In genomic region chr3:189914799-189915198, GRCh38 we compare ENCODE assay signal across 10 cellular contexts.
DNase-seq lines count a peak whose midpoint lies in the region; ATAC-seq and TF ChIP-seq lines count a peak whose summit lies in the region.
"Had no signal": no experiment of that assay in that cellular context is flagged by ENCODE, and none has a peak within 500 bp of the region (broad histone marks: within the 10 kb centered on the region; RNA-seq: fewer than 3 reads in every experiment).

No MANE protein-coding gene starts in this region.

- no peak for TF ChIP-seq POLR2A in esophagus squamous epithelium (IDR thresholded peaks at IDR 0.05)

- WGBS in esophagus squamous epithelium, 2 donors, result 24 to 49% methylated on average over 3 of the region's 3 CpGs

- no peaks in the 10 kb centered on the region for H3K9me2 ChIP-seq in PC-9 (ENCODE audit: insufficient read depth)

- ATAC-seq in activated T-cell treated with anti-CD3 and anti-CD28 coated beads, Interleukin-2, amount 50 U/mL, for 72 hours (replicated peaks in 1 of 2), result peak; percentile 53 to 72
- ATAC-seq in T-cell (replicated peaks in 1 of 4), result no peak
- no peak for ATAC-seq in activated CD8-positive, alpha-beta memory T cell treated with anti-CD3 and anti-CD28 coated beads, Interleukin-2, amount 10 ng/mL, durations not matched to agents 7 days and 5 days

- peak overlapping the region; percentile 51 for H2AFZ ChIP-seq in PC-9

- TF ChIP-seq CTCF in PC-9 (conservative IDR thresholded peaks at IDR 0.05), result no peak
- TF ChIP-seq CTCF in esophagus squamous epithelium (IDR thresholded peaks at IDR 0.05), result no peak

- H4K20me1 ChIP-seq in PC-9 (ENCODE audit: insufficient read depth), result no peaks in the 10 kb centered on the region
- H4K20me1 ChIP-seq: BLaER1 had no signal

- peaks cover 0 to 1% of the 10 kb centered on the region in 2 donors for H3K36me3 Mint-ChIP-seq in activated T-cell treated with anti-CD3 and anti-CD28 coated beads, Interleukin-2, amount 50 U/mL, for 72 hours (ENCODE audit: insufficient read depth in 2 of 2)
- H3K36me3 Mint-ChIP-seq in T-cell, result no peaks in the 10 kb centered on the region
- H3K36me3 Mint-ChIP-seq in activated CD8-positive, alpha-beta memory T cell treated with anti-CD3 and anti-CD28 coated beads, Interleukin-2, amount 10 ng/mL, durations not matched to agents 7 days and 5 days, result no peaks in the 10 kb centered on the region

- H3K4me1 Mint-ChIP-seq in activated T-cell treated with anti-CD3 and anti-CD28 coated beads, Interleukin-2, amount 50 U/mL, for 72 hours (ENCODE audit: low read depth), result peaks cover 11% of the 10 kb centered on the region
- no peaks in the 10 kb centered on the region for H3K4me1 Mint-ChIP-seq in T-cell
- no peaks in the 10 kb centered on the region for H3K4me1 Mint-ChIP-seq in activated CD8-positive, alpha-beta memory T cell treated with anti-CD3 and anti-CD28 coated beads, Interleukin-2, amount 10 ng/mL, durations not matched to agents 7 days and 5 days

- H3K79me2 ChIP-seq in PC-9 (ENCODE audit: low read depth), result no peaks in the 10 kb centered on the region

- no peak overlapping the region for H3K27ac Mint-ChIP-seq in activated T-cell treated with anti-CD3 and anti-CD28 coated beads, Interleukin-2, amount 50 U/mL, for 72 hours
- H3K27ac Mint-ChIP-seq in T-cell, result no peak overlapping the region
- no peak overlapping the region for H3K27ac Mint-ChIP-seq in activated CD8-positive, alpha-beta memory T cell treated with anti-CD3 and anti-CD28 coated beads, Interleukin-2, amount 10 ng/mL, durations not matched to agents 7 days and 5 days

- DNase-seq in activated T-cell treated with anti-CD3 and anti-CD28 coated beads, Interleukin-2, amount 50 U/mL, for 72 hours, result peak in 1 of 2 donors; percentile 13
- DNase-seq in activated T-cell treated with anti-CD3 and anti-CD28 coated beads for 4 hours (no peak), PC-9 (peak; percentile 51 to 76), esophagus squamous epithelium (lab: John Stamatoyannopoulos, UW) (no peak), smooth muscle cell of the brain vasculature (ENCODE audit: low read depth, low spot score) (peak; percentile 12), T-cell (no peak), NCI-H82 (lab: John Stamatoyannopoulos, UW) (no peak)
- DNase-seq in activated CD8-positive, alpha-beta memory T cell treated with anti-CD3 and anti-CD28 coated beads, Interleukin-2, amount 10 ng/mL, durations not matched to agents 7 days and 5 days, result no peak

- H3K4me2 ChIP-seq in PC-9, result peak overlapping the region; percentile 37
- H3K4me2 ChIP-seq: BLaER1 had no signal

- no TSS peak for BruUV-seq in PC-9 (replicated peaks; lab: Mats Ljungman, UMichigan)

- H3K27me3 Mint-ChIP-seq in activated T-cell treated with anti-CD3 and anti-CD28 coated beads, Interleukin-2, amount 50 U/mL, for 72 hours (ENCODE audit: low read depth), result peaks cover 8% of the 10 kb centered on the region
- peaks cover 6 to 12% of the 10 kb centered on the region in 2 donors for H3K27me3 Mint-ChIP-seq in T-cell
- peaks cover 2% of the 10 kb centered on the region for H3K27me3 Mint-ChIP-seq in activated CD8-positive, alpha-beta memory T cell treated with anti-CD3 and anti-CD28 coated beads, Interleukin-2, amount 10 ng/mL, durations not matched to agents 7 days and 5 days

- H3K27me3 ChIP-seq in PC-9 (ENCODE audit: insufficient read depth, low read depth), result no peaks in the 10 kb centered on the region
- H3K27me3 ChIP-seq in esophagus squamous epithelium, result no peaks in the 10 kb centered on the region
- H3K27me3 ChIP-seq: BLaER1, vagina had no signal

- POLR2A ChIA-PET in PC-9 (lab: Charles Lee; ENCODE audit: unreplicated experiment), result interaction anchor here (0.6 to 0.9 kb wide), 2 partner anchors 23 to 253 kb away, joined by 4 to 5 read pairs; no protein-coding TSS in a partner anchor
- POLR2A ChIA-PET in T-cell (lab: Charles Lee), result no interaction called here

- H3K4me1 ChIP-seq in PC-9 (replicated peaks; ENCODE audit: insufficient read depth) (peaks cover 45% of the 10 kb centered on the region), esophagus squamous epithelium (peaks cover 0 to 41% (median 15%) of the 10 kb centered on the region in 3 donors)
- H3K4me1 ChIP-seq: BLaER1, vagina had no signal

- H3K27ac ChIP-seq in PC-9, result peak overlapping the region; percentile 88
- H3K27ac ChIP-seq in esophagus squamous epithelium, result peak overlapping the region in 3 of 4 donors; percentile 62 to 76 (median 71)
- H3K27ac ChIP-seq: BLaER1, vagina had no signal

- intact Hi-C loops in PC-9 (cut with micrococcal nuclease; ENCODE audit: unreplicated experiment) (no loop called here), esophagus squamous epithelium (cut with DNase I) (no loop called here)

- H3K9me3 ChIP-seq in PC-9 (ENCODE audit: insufficient read depth, low read depth) (peaks cover 41% of the 10 kb centered on the region), esophagus squamous epithelium (no peaks in the 10 kb centered on the region)
- H3K9me3 ChIP-seq: BLaER1, vagina had no signal

- H3K36me3 ChIP-seq in PC-9 (ENCODE audit: low read depth) (peaks cover 16% of the 10 kb centered on the region; the same call in 1 of the 2 replicates), esophagus squamous epithelium (no peaks in the 10 kb centered on the region)
- H3K36me3 ChIP-seq: BLaER1, vagina had no signal

- peaks cover 30% of the 10 kb centered on the region for H3F3A ChIP-seq in PC-9 (ENCODE audit: insufficient read depth, low read depth)

- no peak overlapping the region for H3K4me3 Mint-ChIP-seq in activated T-cell treated with anti-CD3 and anti-CD28 coated beads, Interleukin-2, amount 50 U/mL, for 72 hours
- H3K4me3 Mint-ChIP-seq in T-cell, result no peak overlapping the region
- H3K4me3 Mint-ChIP-seq in activated CD8-positive, alpha-beta memory T cell treated with anti-CD3 and anti-CD28 coated beads, Interleukin-2, amount 10 ng/mL, durations not matched to agents 7 days and 5 days, result no peak overlapping the region

- H3K9me3 Mint-ChIP-seq in activated T-cell treated with anti-CD3 and anti-CD28 coated beads, Interleukin-2, amount 50 U/mL, for 72 hours, result no peaks in the 10 kb centered on the region
- H3K9me3 Mint-ChIP-seq in T-cell, result no peaks in the 10 kb centered on the region
- H3K9me3 Mint-ChIP-seq in activated CD8-positive, alpha-beta memory T cell treated with anti-CD3 and anti-CD28 coated beads, Interleukin-2, amount 10 ng/mL, durations not matched to agents 7 days and 5 days (ENCODE audit: low read depth), result no peaks in the 10 kb centered on the region

- H3K4me3 ChIP-seq in PC-9 (no peak overlapping the region), esophagus squamous epithelium (no peak overlapping the region)
- H3K4me3 ChIP-seq: BLaER1, vagina had no signal

- CTCF ChIA-PET in PC-9 (lab: Charles Lee) (no interaction called here), T-cell (lab: Charles Lee) (no interaction called here)
- CTCF ChIA-PET in activated CD8-positive, alpha-beta memory T cell treated with anti-CD3 and anti-CD28 coated beads, Interleukin-2, amount 10 ng/mL, durations not matched to agents 7 days and 5 days (lab: Charles Lee), result no interaction called here

Comparison
In these comparisons a context has a peak if more than half of its experiments do, and no peak if none do; other contexts are left out.
1. ATAC-seq: peak in activated T-cell treated with anti-CD3 and anti-CD28 coated beads, Interleukin-2, amount 50 U/mL, for 72 hours (2 of 2); none in T-cell (0 of 4) and activated CD8-positive, alpha-beta memory T cell treated with anti-CD3 and anti-CD28 coated beads, Interleukin-2, amount 10 ng/mL, durations not matched to agents 7 days and 5 days (single experiment).
2. DNase-seq: peak in PC-9 (2 of 2) and smooth muscle cell of the brain vasculature (single experiment); none in activated T-cell treated with anti-CD3 and anti-CD28 coated beads for 4 hours (single experiment), esophagus squamous epithelium (single experiment), T-cell (0 of 34), activated CD8-positive, alpha-beta memory T cell treated with anti-CD3 and anti-CD28 coated beads, Interleukin-2, amount 10 ng/mL, durations not matched to agents 7 days and 5 days (single experiment) and NCI-H82 (single experiment).